In the genomic region with DNA sequence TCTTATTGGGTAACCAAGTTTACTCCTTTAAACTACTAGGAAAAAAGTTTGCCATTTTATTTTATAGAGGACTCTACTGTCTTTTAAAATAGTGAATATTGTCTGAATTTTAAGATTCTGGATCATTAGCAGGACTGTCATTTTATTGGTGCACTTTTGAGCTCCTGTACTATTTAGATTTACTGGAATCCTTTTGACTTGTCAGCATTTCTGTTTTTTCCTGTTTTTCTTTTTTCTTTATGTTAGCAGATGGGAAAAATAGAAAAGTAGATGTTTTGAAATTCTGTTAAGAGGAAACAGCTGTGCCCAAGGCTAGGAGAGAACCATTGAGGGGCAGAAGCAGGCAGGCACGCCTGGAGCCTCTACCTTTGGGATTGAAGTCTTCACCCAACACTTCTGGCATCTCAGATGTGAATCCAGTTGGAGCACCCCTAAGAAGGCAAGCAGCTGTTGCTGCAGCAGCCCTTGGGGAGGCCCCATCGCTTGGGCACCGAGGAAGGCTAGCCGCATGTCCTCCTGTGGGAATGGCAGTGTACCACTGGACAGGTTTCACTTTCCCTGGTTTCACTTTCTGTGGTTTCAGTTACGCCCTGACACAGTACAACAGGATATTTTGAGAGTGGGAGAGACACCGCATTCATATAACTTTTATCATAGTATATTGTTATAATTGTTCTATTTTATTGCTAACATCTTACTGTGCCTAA, we compare ENCODE assay signal across 11 cellular contexts. TPM values are rescaled to one million over a fixed set of nuclear protein-coding genes. Genes with fewer than 3 reads are reported as not detected.
DNase-seq lines count a peak whose midpoint lies in the region; ATAC-seq and TF ChIP-seq lines count a peak whose summit lies in the region.
"Had no signal": no experiment of that assay in that cellular context is flagged by ENCODE, and none has a peak within 500 bp of the region (broad histone marks: within the 10 kb centered on the region; RNA-seq: fewer than 3 reads in every experiment).

No MANE protein-coding gene starts in this region.

- no peaks in the 10 kb centered on the region for H3K9me3 Mint-ChIP-seq in activated T-cell treated with anti-CD3 and anti-CD28 coated beads, Interleukin-2, amount 50 U/mL, for 72 hours
- H3K9me3 Mint-ChIP-seq in activated CD4-positive, alpha-beta T cell treated with anti-CD3 and anti-CD28 coated beads, Interleukin-2, amount 10 ng/mL, durations not matched to agents 24 days and 14 days: no peaks in the 10 kb centered on the region

- TF ChIP-seq CTCF in epithelial cell of proximal tubule (conservative IDR thresholded peaks at IDR 0.05; ENCODE audit: low read depth, low read length) (no peak), mucosa of descending colon (IDR thresholded peaks at IDR 0.05) (no peak), vagina (IDR thresholded peaks at IDR 0.05) (no peak)

- peaks cover 13% of the 10 kb centered on the region for H3K4me1 Mint-ChIP-seq in activated T-cell treated with anti-CD3 and anti-CD28 coated beads, Interleukin-2, amount 50 U/mL, for 72 hours (ENCODE audit: low read depth)
- H3K4me1 Mint-ChIP-seq in activated CD4-positive, alpha-beta T cell treated with anti-CD3 and anti-CD28 coated beads, Interleukin-2, amount 10 ng/mL, durations not matched to agents 24 days and 14 days: no peaks in the 10 kb centered on the region

- TF ChIP-seq POLR2A in vagina (IDR thresholded peaks at IDR 0.05): no peak

- no peak overlapping the region for H3K4me3 Mint-ChIP-seq in activated T-cell treated with anti-CD3 and anti-CD28 coated beads, Interleukin-2, amount 50 U/mL, for 72 hours
- no peak overlapping the region for H3K4me3 Mint-ChIP-seq in activated CD4-positive, alpha-beta T cell treated with anti-CD3 and anti-CD28 coated beads, Interleukin-2, amount 10 ng/mL, durations not matched to agents 24 days and 14 days

- no peaks in the 10 kb centered on the region for H3K36me3 ChIP-seq in mucosa of descending colon (ENCODE audit: low read depth)
- no peaks in the 10 kb centered on the region for H3K36me3 ChIP-seq in vagina

- peak overlapping the region; percentile 60 for H3K27ac ChIP-seq in vagina
- H3K27ac ChIP-seq: body of pancreas had no signal

- DNase-seq in NCI-H2107 treated with DMSO at 0.1 percent for 48 hours (lab: John Stamatoyannopoulos, UW; ENCODE audit: unreplicated experiment) (peak; percentile 71), NCI-H2107 (lab: John Stamatoyannopoulos, UW) (no peak), epithelial cell of proximal tubule (ENCODE audit: low read depth) (no peak), mucosa of descending colon (peak; percentile 46 to 59 (median 52)), vagina (ENCODE audit: extremely low spot score in 2 of 2) (no peak)
- no peak for DNase-seq in activated T-cell treated with anti-CD3 and anti-CD28 coated beads, Interleukin-2, amount 50 U/mL, for 72 hours
- no peak for DNase-seq in activated CD4-positive, alpha-beta T cell treated with anti-CD3 and anti-CD28 coated beads, Interleukin-2, amount 10 ng/mL, durations not matched to agents 24 days and 14 days
- DNase-seq: activated CD4-positive, alpha-beta T cell treated with anti-CD3 and anti-CD28 coated beads for 4 hours; body of pancreas had no signal

- H3K27ac Mint-ChIP-seq in activated T-cell treated with anti-CD3 and anti-CD28 coated beads, Interleukin-2, amount 50 U/mL, for 72 hours: no peak overlapping the region
- no peak overlapping the region for H3K27ac Mint-ChIP-seq in activated CD4-positive, alpha-beta T cell treated with anti-CD3 and anti-CD28 coated beads, Interleukin-2, amount 10 ng/mL, durations not matched to agents 24 days and 14 days

- ATAC-seq in mucosa of descending colon: peak; percentile 96
- ATAC-seq in activated T-cell treated with anti-CD3 and anti-CD28 coated beads, Interleukin-2, amount 50 U/mL, for 72 hours (replicated peaks in 1 of 2): no peak
- no peak for ATAC-seq in GM19467 (IDR thresholded peaks at IDR 0.05; ENCODE audit: unreplicated experiment)
- ATAC-seq: body of pancreas had no signal

- no peaks in the 10 kb centered on the region for H3K36me3 Mint-ChIP-seq in activated T-cell treated with anti-CD3 and anti-CD28 coated beads, Interleukin-2, amount 50 U/mL, for 72 hours (ENCODE audit: insufficient read depth in 2 of 2)
- no peaks in the 10 kb centered on the region for H3K36me3 Mint-ChIP-seq in activated CD4-positive, alpha-beta T cell treated with anti-CD3 and anti-CD28 coated beads, Interleukin-2, amount 10 ng/mL, durations not matched to agents 24 days and 14 days (ENCODE audit: low read depth)

- no peaks in the 10 kb centered on the region for H3K27me3 ChIP-seq in vagina
- H3K27me3 ChIP-seq: body of pancreas had no signal

- H3K4me3 ChIP-seq in epithelial cell of proximal tubule (ENCODE audit: low read depth, low read length) (peak overlapping the region; percentile 46), mucosa of descending colon (no peak overlapping the region), vagina (peak overlapping the region in 1 of 2 donors; percentile 28)
- H3K4me3 ChIP-seq: body of pancreas had no signal

- intact Hi-C loops in mucosa of descending colon (cut with DNase I, micrococcal nuclease) (no loop called here), vagina (cut with DNase I) (no loop called here)
- intact Hi-C loops in activated CD4-positive, alpha-beta T cell treated with anti-CD3 and anti-CD28 coated beads, Interleukin-2, amount 10 ng/mL, durations not matched to agents 24 days and 14 days (cut with micrococcal nuclease): no loop called here

- no peaks in the 10 kb centered on the region for H3K27me3 Mint-ChIP-seq in activated T-cell treated with anti-CD3 and anti-CD28 coated beads, Interleukin-2, amount 50 U/mL, for 72 hours (ENCODE audit: low read depth)
- H3K27me3 Mint-ChIP-seq in activated CD4-positive, alpha-beta T cell treated with anti-CD3 and anti-CD28 coated beads, Interleukin-2, amount 10 ng/mL, durations not matched to agents 24 days and 14 days: peaks cover 2% of the 10 kb centered on the region

- peaks cover 4% of the 10 kb centered on the region for H3K4me1 ChIP-seq in mucosa of descending colon (ENCODE audit: low read depth)
- H3K4me1 ChIP-seq in vagina: peaks cover 38% of the 10 kb centered on the region
- H3K4me1 ChIP-seq: body of pancreas had no signal

- H3K9me3 ChIP-seq in mucosa of descending colon: no peaks in the 10 kb centered on the region
- no peaks in the 10 kb centered on the region for H3K9me3 ChIP-seq in vagina
- H3K9me3 ChIP-seq: body of pancreas had no signal

RNA-seq across cellular contexts. Expression of a gene that starts 11.5 kb away (rescaled TPM):
- total RNA-seq in epithelial cell of proximal tubule (19.8 and 34.0 TPM in 2 replicates), mucosa of descending colon (10 to 100 TPM in 1 of 3 donors, 1 to 10 TPM in 2; 3.7 to 30.9 (median 7.6) TPM), vagina (44.7 TPM)
- total RNA-seq in activated T-cell treated with anti-CD3 and anti-CD28 coated beads, Interleukin-2, amount 50 U/mL, for 72 hours: 1 to 10 TPM; 2.5 to 3.1 TPM
- 0.68 and 0.88 TPM in 2 replicates for total RNA-seq in activated CD4-positive, alpha-beta T cell treated with anti-CD3 and anti-CD28 coated beads, Interleukin-2, amount 10 ng/mL, durations not matched to agents 24 days and 14 days

RNA-seq across cellular contexts. Expression of a gene that starts 46.7 kb away (rescaled TPM):
- total RNA-seq in epithelial cell of proximal tubule (0.75 and 0.94 TPM in 2 replicates), mucosa of descending colon (10 to 100 TPM; 10.7 to 43.1 (median 25.0) TPM), vagina (159 TPM)
- not detected for total RNA-seq in activated T-cell treated with anti-CD3 and anti-CD28 coated beads, Interleukin-2, amount 50 U/mL, for 72 hours
- not detected in 2 replicates for total RNA-seq in activated CD4-positive, alpha-beta T cell treated with anti-CD3 and anti-CD28 coated beads, Interleukin-2, amount 10 ng/mL, durations not matched to agents 24 days and 14 days
- total RNA-seq: NCI-H460 had no signal

Comparison
In these comparisons a context has a peak if more than half of its experiments do, and no peak if none do; other contexts are left out.
1. DNase-seq: peak in NCI-H2107 treated with DMSO at 0.1 percent for 48 hours (single experiment) and mucosa of descending colon (3 of 3); none in NCI-H2107 (single experiment), epithelial cell of proximal tubule (single experiment), vagina (0 of 2), activated T-cell treated with anti-CD3 and anti-CD28 coated beads, Interleukin-2, amount 50 U/mL, for 72 hours (0 of 2) and activated CD4-positive, alpha-beta T cell treated with anti-CD3 and anti-CD28 coated beads, Interleukin-2, amount 10 ng/mL, durations not matched to agents 24 days and 14 days (single experiment).